In the genomic region with DNA sequence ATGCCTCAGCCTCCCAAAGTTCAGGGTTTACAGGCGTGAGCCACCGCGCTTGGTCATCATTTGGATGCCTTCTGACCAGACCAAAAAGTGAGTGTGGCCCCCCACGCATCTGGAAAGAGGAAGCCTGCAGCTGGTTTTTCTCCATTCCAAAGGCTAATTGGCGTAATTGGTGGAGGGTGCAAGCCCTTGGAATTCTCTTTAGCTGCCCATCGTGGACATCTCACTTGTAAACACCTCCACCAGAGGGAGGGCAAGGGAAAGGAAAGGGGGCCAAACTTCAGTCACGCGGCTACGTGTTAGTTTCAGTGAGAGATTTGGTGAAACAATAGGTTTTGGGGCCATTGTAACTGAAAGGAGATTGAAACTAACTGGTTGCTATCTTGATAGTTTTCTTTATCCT, we compare ENCODE assay signal across 13 cellular contexts. TPM values are rescaled to one million over a fixed set of nuclear protein-coding genes. Genes with fewer than 3 reads are reported as not detected.
DNase-seq lines count a peak whose midpoint lies in the region; ATAC-seq and TF ChIP-seq lines count a peak whose summit lies in the region.
"Had no signal": no experiment of that assay in that cellular context is flagged by ENCODE, and none has a peak within 500 bp of the region (broad histone marks: within the 10 kb centered on the region; RNA-seq: fewer than 3 reads in every experiment).

No MANE protein-coding gene starts in this region.

- H3K79me1 ChIP-seq in IMR-90 (ENCODE audit: low read depth in 1 of 2, low read length in 2 of 2) (peaks cover 0 to 6% of the 10 kb centered on the region in 2 experiments; a peak in 1 of 4 replicates), trophoblast cell (ENCODE audit: low read length) (peaks cover 17% of the 10 kb centered on the region)

- no peaks in the 10 kb centered on the region for H3K9me1 ChIP-seq in IMR-90 (ENCODE audit: insufficient read depth, low read length)

- peak; percentile 22 for DNase-seq in activated CD8-positive, alpha-beta T cell treated with anti-CD3 and anti-CD28 coated beads for 36 hours
- DNase-seq in activated CD8-positive, alpha-beta T cell treated with anti-CD3 and anti-CD28 coated beads, Interleukin-2, amount 10 ng/mL, durations not matched to agents 7 days and 5 days, result no peak
- DNase-seq in IMR-90 (no peak), choroid plexus epithelial cell (ENCODE audit: low read depth) (peak; percentile 45), trophoblast cell (peak; percentile 73 to 81), AG08396 (ENCODE audit: low spot score) (no peak)
- DNase-seq: KBM-7; NCI-H2171 treated with DMSO at 0.1 percent for 48 hours; stimulated activated naive CD4-positive, alpha-beta T cell treated with Interleukin-2 at 50 U/mL for 16 hours had no signal

- no peak overlapping the region for H3K14ac ChIP-seq in IMR-90 (replicated peaks; ENCODE audit: low read depth, low read length)
- H3K14ac ChIP-seq in trophoblast cell (ENCODE audit: low read length), result no peak overlapping the region

- CTCF ChIA-PET in activated CD8-positive, alpha-beta T cell treated with anti-CD3 and anti-CD28 coated beads for 36 hours (lab: Charles Lee), result interaction anchor here (1.2 to 1.6 kb wide), 4 partner anchors 102 to 352 kb away, joined by 3 read pairs; no protein-coding TSS in a partner anchor
- CTCF ChIA-PET in activated CD8-positive, alpha-beta T cell treated with anti-CD3 and anti-CD28 coated beads, Interleukin-2, amount 10 ng/mL, durations not matched to agents 7 days and 5 days (lab: Charles Lee), result interaction anchor here (0.5 to 1.2 kb wide), 2 partner anchors 85 to 344 kb away, joined by 3 to 6 read pairs; no protein-coding TSS in a partner anchor
- CTCF ChIA-PET in IMR-90 (lab: Yijun Ruan, JAX), result interaction anchor here (0.9 to 1.3 kb wide), 2 partner anchors 9 to 167 kb away, joined by 3 to 5 read pairs; no protein-coding TSS in a partner anchor

- H3K36me3 ChIP-seq in IMR-90 (ENCODE audit: control insufficient read depth, insufficient read depth, low read length) (no peaks in the 10 kb centered on the region), trophoblast cell (ENCODE audit: control insufficient read depth in 1 of 2, insufficient read depth in 2 of 2, low read length in 2 of 2) (no peaks in the 10 kb centered on the region)

- no peak overlapping the region for H2BK20ac ChIP-seq in IMR-90 (ENCODE audit: low read depth, low read length)

- H3K23ac ChIP-seq in IMR-90 (ENCODE audit: low read depth, low read length) (no peak overlapping the region), trophoblast cell (ENCODE audit: low read length) (no peak overlapping the region)

- H3K27me3 ChIP-seq in IMR-90 (ENCODE audit: control insufficient read depth, insufficient read depth, low read length) (no peaks in the 10 kb centered on the region), trophoblast cell (ENCODE audit: insufficient read depth, low read length) (no peaks in the 10 kb centered on the region)

- BruUV-seq in IMR-90 (replicated peaks; lab: Mats Ljungman, UMichigan), result no TSS peak

- H4K20me1 ChIP-seq in IMR-90 (ENCODE audit: insufficient read depth, low read length), result no peaks in the 10 kb centered on the region

- H4K5ac ChIP-seq in IMR-90 (ENCODE audit: low read depth, low read length), result no peak overlapping the region

- H4K91ac ChIP-seq in IMR-90 (ENCODE audit: insufficient read depth, low read depth, low read length) (no peak overlapping the region), trophoblast cell (ENCODE audit: low read depth, low read length) (no peak overlapping the region)

- H3K27ac Mint-ChIP-seq in activated CD8-positive, alpha-beta T cell treated with anti-CD3 and anti-CD28 coated beads for 36 hours, result no peak overlapping the region
- no peak overlapping the region for H3K27ac Mint-ChIP-seq in activated CD8-positive, alpha-beta T cell treated with anti-CD3 and anti-CD28 coated beads, Interleukin-2, amount 10 ng/mL, durations not matched to agents 7 days and 5 days
- H3K27ac Mint-ChIP-seq: B cell had no signal

- H3K27me3 Mint-ChIP-seq in activated CD8-positive, alpha-beta T cell treated with anti-CD3 and anti-CD28 coated beads for 36 hours, result no peaks in the 10 kb centered on the region
- H3K27me3 Mint-ChIP-seq in activated CD8-positive, alpha-beta T cell treated with anti-CD3 and anti-CD28 coated beads, Interleukin-2, amount 10 ng/mL, durations not matched to agents 7 days and 5 days (ENCODE audit: low read depth), result no peaks in the 10 kb centered on the region

- no peaks in the 10 kb centered on the region for H3K9me3 Mint-ChIP-seq in activated CD8-positive, alpha-beta T cell treated with anti-CD3 and anti-CD28 coated beads for 36 hours
- H3K9me3 Mint-ChIP-seq in activated CD8-positive, alpha-beta T cell treated with anti-CD3 and anti-CD28 coated beads, Interleukin-2, amount 10 ng/mL, durations not matched to agents 7 days and 5 days (ENCODE audit: insufficient read depth), result no peaks in the 10 kb centered on the region

- TF ChIP-seq CTCF in activated CD8-positive, alpha-beta T cell treated with anti-CD3 and anti-CD28 coated beads for 36 hours (IDR thresholded peaks at IDR 0.05), result no peak
- TF ChIP-seq CTCF in IMR-90 (conservative IDR thresholded peaks at IDR 0.05; ENCODE audit: low read depth, low read length) (peak; percentile 32; the same call in 1 of the 2 replicates), choroid plexus epithelial cell (conservative IDR thresholded peaks at IDR 0.05; ENCODE audit: low read depth, low read length) (peak; percentile 56)

- H3K4me3 Mint-ChIP-seq in activated CD8-positive, alpha-beta T cell treated with anti-CD3 and anti-CD28 coated beads for 36 hours, result no peak overlapping the region
- H3K4me3 Mint-ChIP-seq in activated CD8-positive, alpha-beta T cell treated with anti-CD3 and anti-CD28 coated beads, Interleukin-2, amount 10 ng/mL, durations not matched to agents 7 days and 5 days, result no peak overlapping the region
- H3K4me3 Mint-ChIP-seq: B cell had no signal

- intact Hi-C loops in activated CD8-positive, alpha-beta T cell treated with anti-CD3 and anti-CD28 coated beads for 36 hours (cut with micrococcal nuclease), result loop anchor here (10.0 kb wide), 1 partner anchor 287 kb away; a partner anchor contains a TSS
- intact Hi-C loops in IMR-90 (cut with micrococcal nuclease), result no loop called here

- H3K79me2 ChIP-seq in trophoblast cell (ENCODE audit: control insufficient read depth, insufficient read depth, low read length, poor library complexity), result peaks cover 9% of the 10 kb centered on the region

- H3K4me2 ChIP-seq in IMR-90 (ENCODE audit: low read depth, low read length) (no peak overlapping the region), trophoblast cell (ENCODE audit: low read length) (peak overlapping the region; percentile 35)

- no peak overlapping the region for H3K9ac ChIP-seq in IMR-90 (ENCODE audit: low read depth, low read length)
- no peak overlapping the region for H3K9ac ChIP-seq in trophoblast cell (ENCODE audit: low read length)

- H3K9me3 ChIP-seq in IMR-90 (ENCODE audit: control insufficient read depth, insufficient read depth, low read length) (no peaks in the 10 kb centered on the region), trophoblast cell (ENCODE audit: insufficient read depth, low read depth, low read length) (no peaks in the 10 kb centered on the region)

- no peaks in the 10 kb centered on the region for H3K36me3 Mint-ChIP-seq in activated CD8-positive, alpha-beta T cell treated with anti-CD3 and anti-CD28 coated beads for 36 hours (ENCODE audit: low read depth)
- H3K36me3 Mint-ChIP-seq in activated CD8-positive, alpha-beta T cell treated with anti-CD3 and anti-CD28 coated beads, Interleukin-2, amount 10 ng/mL, durations not matched to agents 7 days and 5 days (ENCODE audit: low read depth), result no peaks in the 10 kb centered on the region

- H3K18ac ChIP-seq in IMR-90 (ENCODE audit: low read depth, low read length) (no peak overlapping the region), trophoblast cell (ENCODE audit: low read length) (no peak overlapping the region)

- POLR2A ChIA-PET in activated CD8-positive, alpha-beta T cell treated with anti-CD3 and anti-CD28 coated beads for 36 hours (lab: Charles Lee), result interaction anchor here (1.0 kb wide), 1 partner anchor 21 kb away, joined by 3 read pairs; no protein-coding TSS in a partner anchor
- POLR2A ChIA-PET in activated CD8-positive, alpha-beta T cell treated with anti-CD3 and anti-CD28 coated beads, Interleukin-2, amount 10 ng/mL, durations not matched to agents 7 days and 5 days (lab: Charles Lee), result no interaction called here
- POLR2A ChIA-PET in IMR-90 (lab: Charles Lee; ENCODE audit: unreplicated experiment), result no interaction called here

- H3K4me1 ChIP-seq in IMR-90 (ENCODE audit: control insufficient read depth, insufficient read depth, low read length) (no peaks in the 10 kb centered on the region), trophoblast cell (ENCODE audit: control insufficient read depth in 1 of 2, insufficient read depth in 2 of 2, low read length in 2 of 2) (peaks cover 5% of the 10 kb centered on the region in 2 experiments)

- H3K27ac ChIP-seq in IMR-90 (ENCODE audit: insufficient read depth, low read length) (no peak overlapping the region), trophoblast cell (ENCODE audit: low read depth, low read length) (no peak overlapping the region)
- H3K27ac ChIP-seq: VCaP had no signal

- no peak overlapping the region for H2BK15ac ChIP-seq in IMR-90 (ENCODE audit: low read depth, low read length)

- ATAC-seq in activated CD8-positive, alpha-beta T cell treated with anti-CD3 and anti-CD28 coated beads for 36 hours, result no peak
- no peak for ATAC-seq in activated CD8-positive, alpha-beta T cell treated with anti-CD3 and anti-CD28 coated beads, Interleukin-2, amount 10 ng/mL, durations not matched to agents 7 days and 5 days
- ATAC-seq in IMR-90 (ENCODE audit: low read depth) (no peak), HG02571 (IDR thresholded peaks at IDR 0.05; ENCODE audit: unreplicated experiment) (no peak), HG02623 (IDR thresholded peaks at IDR 0.05; ENCODE audit: unreplicated experiment) (no peak)

- H2AFZ ChIP-seq in IMR-90 (replicated peaks; ENCODE audit: low read length, poor library complexity), result no peak overlapping the region
- no peak overlapping the region for H2AFZ ChIP-seq in trophoblast cell (ENCODE audit: insufficient read depth, low read length, poor library complexity)

- H2BK12ac ChIP-seq in trophoblast cell (ENCODE audit: low read length), result no peak overlapping the region

- H3K56ac ChIP-seq in IMR-90 (ENCODE audit: extremely low read depth, insufficient read depth, low read length), result no peak overlapping the region

- TF ChIP-seq RAD21 in IMR-90 (IDR thresholded peaks at IDR 0.05; ENCODE audit: low read length), result peak; percentile 35; the same call in 1 of the 2 replicates

- in situ Hi-C loops in IMR-90 (cut with MboI; ENCODE audit: low sequenced_read_pairs), result no loop called here

- dilution Hi-C loops in IMR-90 (cut with HindIII; ENCODE audit: low sequenced_read_pairs, unreplicated experiment), result no loop called here

- H4K12ac ChIP-seq in trophoblast cell (ENCODE audit: low read depth, low read length), result no peak overlapping the region

- TF ChIP-seq POLR2A in IMR-90 (IDR thresholded peaks at IDR 0.05; ENCODE audit: low read depth, low read length), result no peak

- no peak overlapping the region for H2BK120ac ChIP-seq in IMR-90 (ENCODE audit: low read depth, low read length)
- H2BK120ac ChIP-seq in trophoblast cell (ENCODE audit: insufficient read depth, low read length, poor library complexity), result no peak overlapping the region

- H2BK5ac ChIP-seq in IMR-90 (ENCODE audit: low read depth, low read length, poor library complexity, severe bottlenecking), result no peak overlapping the region
- H2BK5ac ChIP-seq in trophoblast cell (ENCODE audit: low read depth, low read length, poor library complexity), result no peak overlapping the region

- H2AK9ac ChIP-seq in IMR-90 (replicated peaks; ENCODE audit: low read depth, low read length, poor library complexity), result no peak overlapping the region

- H2AK5ac ChIP-seq in IMR-90 (ENCODE audit: low read depth, low read length) (no peak overlapping the region), trophoblast cell (ENCODE audit: low read length) (no peak overlapping the region)

- 100% methylated on average over 3 of the region's 9 CpGs; no CpG with 5 or more reads in 1 of the 2 experiments for WGBS in IMR-90 (ENCODE audit: extremely low coverage in 2 of 2, insufficient read length in 1 of 2), 2 experiments
- no CpG with 5 or more reads among the region's 9 CpGs for WGBS in trophoblast cell (ENCODE audit: extremely low coverage, insufficient coverage, insufficient read length)

- H3K4me1 Mint-ChIP-seq in activated CD8-positive, alpha-beta T cell treated with anti-CD3 and anti-CD28 coated beads for 36 hours (ENCODE audit: low read depth), result peaks cover 7% of the 10 kb centered on the region
- H3K4me1 Mint-ChIP-seq in activated CD8-positive, alpha-beta T cell treated with anti-CD3 and anti-CD28 coated beads, Interleukin-2, amount 10 ng/mL, durations not matched to agents 7 days and 5 days (ENCODE audit: low read depth), result peaks cover 4% of the 10 kb centered on the region

- H3K4me3 ChIP-seq in IMR-90 (ENCODE audit: insufficient read depth, low read depth, low read length) (no peak overlapping the region), choroid plexus epithelial cell (ENCODE audit: low read depth, low read length) (no peak overlapping the region), trophoblast cell (ENCODE audit: low read depth, low read length) (no peak overlapping the region)

- H3K4ac ChIP-seq in IMR-90 (ENCODE audit: low read depth, low read length) (no peak overlapping the region), trophoblast cell (ENCODE audit: low read depth, low read length) (no peak overlapping the region)

- H4K8ac ChIP-seq in IMR-90 (ENCODE audit: low read depth in 2 of 2, low read length in 2 of 2) (no peak overlapping the region), trophoblast cell (ENCODE audit: low read depth, low read length) (no peak overlapping the region)

RNA-seq across cellular contexts. Expression of a gene that starts 4.1 kb away (rescaled TPM):
- total RNA-seq in activated CD8-positive, alpha-beta T cell treated with anti-CD3 and anti-CD28 coated beads for 36 hours, result 10 to 100 TPM; 18.8 to 19.8 TPM
- total RNA-seq in activated CD8-positive, alpha-beta T cell treated with anti-CD3 and anti-CD28 coated beads, Interleukin-2, amount 10 ng/mL, durations not matched to agents 7 days and 5 days, result 10 to 100 TPM; 26.3 to 28.1 TPM
- 92.5 and 94.3 TPM in 2 replicates for total RNA-seq in IMR-90 (2012; rRNA removed)
- polyA plus RNA-seq in IMR-90 (2012; rRNA removed), result 43.3 and 44.9 TPM in 2 replicates
- polyA plus RNA-seq in IMR-90 (2012; cell fraction: cytosol; rRNA removed), result 10.8 and 11.9 TPM in 2 replicates
- polyA plus RNA-seq in IMR-90 (2012; cell fraction: nucleus; rRNA removed; ENCODE audit: low replicate concordance), result 27.8 and 127 TPM in 2 replicates
- 65.0 and 66.8 TPM in 2 replicates for polyA plus RNA-seq in trophoblast cell (2013)

Comparison
In these comparisons a context has a peak if more than half of its experiments do, and no peak if none do; other contexts are left out.
1. DNase-seq: peak in activated CD8-positive, alpha-beta T cell treated with anti-CD3 and anti-CD28 coated beads for 36 hours (single experiment), choroid plexus epithelial cell (single experiment) and trophoblast cell (2 of 2); none in activated CD8-positive, alpha-beta T cell treated with anti-CD3 and anti-CD28 coated beads, Interleukin-2, amount 10 ng/mL, durations not matched to agents 7 days and 5 days (single experiment), IMR-90 (single experiment) and AG08396 (single experiment).